Comparison of ENCODE assay signal across 12 cellular contexts in genomic region chr1:205293350-205294074, GRCh38. TPM values are rescaled to one million over a fixed set of nuclear protein-coding genes. Genes with fewer than 3 reads are reported as not detected.
A peak's percentile ranks its signal among the peaks of the same experiment; 100 is the strongest.
DNase-seq lines count a peak whose midpoint lies in the region; ATAC-seq, FAIRE-seq and TF ChIP-seq lines count a peak whose summit lies in the region.
"Had no signal": no experiment of that assay in that cellular context is flagged by ENCODE, and none has a peak within 500 bp of the region (broad histone marks: within the 10 kb centered on the region; RNA-seq: fewer than 3 reads in every experiment).

No MANE protein-coding gene starts in this region.

- no peak for TF ChIP-seq RAD21 in A549 (conservative IDR thresholded peaks at IDR 0.05 in 1 of 2, IDR thresholded peaks at IDR 0.05 in 1 of 2)

- H3K4me1 Mint-ChIP-seq in naive B cell: peaks cover 53 to 94% (median 88%) of the 10 kb centered on the region in 3 donors

- H3K4me1 ChIP-seq in A549 (peaks cover 71% of the 10 kb centered on the region), NT2/D1 (ENCODE audit: insufficient read depth, insufficient read length) (peaks cover 25% of the 10 kb centered on the region)

- ATAC-seq in A549 (no peak), naive B cell (ENCODE audit: low read depth in 2 of 2) (no peak), HG03095 (IDR thresholded peaks at IDR 0.05; ENCODE audit: unreplicated experiment) (no peak), GM19023 (IDR thresholded peaks at IDR 0.05; ENCODE audit: unreplicated experiment) (no peak), HG02981 (IDR thresholded peaks at IDR 0.05; ENCODE audit: unreplicated experiment) (no peak)

- no peak for TF ChIP-seq EP300 in A549 (IDR thresholded peaks at IDR 0.05)

- DNase-seq in A549 (ENCODE audit: low read depth in 1 of 2, low spot score in 1 of 2): no peak
- DNase-seq in NT2/D1 (ENCODE audit: low read depth, low spot score): no peak
- DNase-seq in epithelial cell of prostate (ENCODE audit: low read depth, low spot score): no peak
- no peak for DNase-seq in naive B cell
- DNase-seq in activated effector memory CD4-positive, alpha-beta T cell treated with Interleukin-2 at 50 U/mL for 16 hours: no peak
- DNase-seq: NCI-H345 had no signal

- CTCF ChIA-PET in A549 (lab: Yijun Ruan, JAX): interaction anchor here (1.6 to 89.2 kb wide), 4 partner anchors 4 to 231 kb away, joined by 3 to 3627 read pairs (median 1816); partner anchors contain the start of genes KLHDC8A and NUAK2

- H3K27ac Mint-ChIP-seq in naive B cell: peak overlapping the region in 5 of 6 donors; percentile 78 to 97 (median 89)
- H3K27ac Mint-ChIP-seq: stimulated activated naive CD8-positive, alpha-beta T cell treated with anti-CD3 and anti-CD28 coated beads, Interleukin-15, Interleukin-2, amounts not matched to agents 100 ng/mL and 50 ng/mL, for 24 hours had no signal

- TF ChIP-seq POLR2A in A549 (IDR thresholded peaks at IDR 0.05; ENCODE audit: low read length): no peak

- H3K27me3 ChIP-seq in NT2/D1 (ENCODE audit: insufficient read depth, insufficient read length): no peaks in the 10 kb centered on the region

- peak overlapping the region; percentile 72 for H3K4me2 ChIP-seq in A549

- H3K4me3 ChIP-seq in A549: no peak overlapping the region
- H3K4me3 ChIP-seq in NT2/D1 (ENCODE audit: insufficient read length, low read depth): no peak overlapping the region
- H3K4me3 ChIP-seq: coronary artery had no signal

- no peak for TF ChIP-seq CTCF in A549 (IDR thresholded peaks at IDR 0.05)

- H3K9me3 ChIP-seq in A549: no peaks in the 10 kb centered on the region
- no peaks in the 10 kb centered on the region for H3K9me3 ChIP-seq in NT2/D1 (ENCODE audit: insufficient read depth, low read length)

- no peaks in the 10 kb centered on the region for H3K36me3 Mint-ChIP-seq in naive B cell

- FAIRE-seq in A549 (lab: Jason Lieb, UNC): no peak
- FAIRE-seq: GM19239 had no signal

- peaks cover 0 to 2% (median 0%) of the 10 kb centered on the region in 7 donors for H3K9me3 Mint-ChIP-seq in naive B cell
- H3K9me3 Mint-ChIP-seq: stimulated activated naive CD8-positive, alpha-beta T cell treated with anti-CD3 and anti-CD28 coated beads, Interleukin-15, Interleukin-2, amounts not matched to agents 100 ng/mL and 50 ng/mL, for 24 hours had no signal

- H3K27me3 Mint-ChIP-seq in naive B cell: no peaks in the 10 kb centered on the region
- H3K27me3 Mint-ChIP-seq: stimulated activated naive CD8-positive, alpha-beta T cell treated with anti-CD3 and anti-CD28 coated beads, Interleukin-15, Interleukin-2, amounts not matched to agents 100 ng/mL and 50 ng/mL, for 24 hours had no signal

- H3K27ac ChIP-seq in A549: peak overlapping the region; percentile 98 to 99
- H3K27ac ChIP-seq in epithelial cell of prostate: peak overlapping the region; percentile 96

- H3K9ac ChIP-seq in NT2/D1 (ENCODE audit: insufficient read length, low read depth): peak overlapping the region; percentile 21

- peak overlapping the region in 4 of 8 donors; percentile 15 to 30 (median 26) for H3K4me3 Mint-ChIP-seq in naive B cell
- H3K4me3 Mint-ChIP-seq: stimulated activated naive CD8-positive, alpha-beta T cell treated with anti-CD3 and anti-CD28 coated beads, Interleukin-15, Interleukin-2, amounts not matched to agents 100 ng/mL and 50 ng/mL, for 24 hours had no signal

- POLR2A ChIA-PET in A549 (lab: Yijun Ruan, JAX): interaction anchor here (0.6 to 2.5 kb wide), 4 partner anchors 8 to 28 kb away, joined by 3 to 19 read pairs (median 10); partner anchors contain the start of gene NUAK2

- WGBS in A549 (ENCODE audit: missing lambda C conversion rate): 85% methylated on average over 10 of the region's 10 CpGs

- H3K36me3 ChIP-seq in NT2/D1 (ENCODE audit: insufficient read depth, insufficient read length, low read length): no peaks in the 10 kb centered on the region

TF ChIP-seq in A549, 52 proteins besides CTCF, POLR2A, EP300 and RAD21:
- TF ChIP-seq PBX3 (IDR thresholded peaks at IDR 0.05) (no peak), ATOH8 (CRISPR knock-in tag; IDR thresholded peaks at IDR 0.05; ENCODE audit: low read depth) (peak; percentile 72; the same call in 1 of the 2 replicates)

RNA-seq across cellular contexts. Expression of gene NUAK2, which starts 28.0 kb away (rescaled TPM):
- polyA plus RNA-seq in A549 (2011; rRNA removed) (22.6 and 29.7 TPM in 2 replicates), A549 (2017; fragmentation: RNase III; extraction: RNeasy Plus Mini Kit Qiagen cat#74134 plus additional on column Dnase treatment) (37.8 to 40.9 TPM (median 38.8 TPM) in 3 replicates), naive B cell (ENCODE audit: low read depth in 6 of 6) (100 to 1,000 TPM; 103 to 166 (median 113) TPM)
- polyA plus RNA-seq in A549 (2012; cell fraction: cytosol; rRNA removed): 31.1 and 44.6 TPM in 2 replicates
- polyA plus RNA-seq in A549 (2012; cell fraction: nucleus; rRNA removed): 58.5 and 70.7 TPM in 2 replicates
- 34.3 and 54.4 TPM in 2 replicates for polyA minus RNA-seq in A549 (2011; rRNA and poly(A)+ RNA removed)
